ENCODE assay signal across 13 cellular contexts in genomic region chr20:63554361-63555278, GRCh38. TPM values are rescaled to one million over a fixed set of nuclear protein-coding genes. Genes with fewer than 3 reads are reported as not detected.
DNase-seq lines count a peak whose midpoint lies in the region; ATAC-seq and TF ChIP-seq lines count a peak whose summit lies in the region.
"Had no signal": no experiment of that assay in that cellular context is flagged by ENCODE, and none has a peak within 500 bp of the region (broad histone marks: within the 10 kb centered on the region; RNA-seq: fewer than 3 reads in every experiment).

No MANE protein-coding gene starts in this region.

- H3K36me3 ChIP-seq in Peyer's patch = peaks cover 0 to 6% (median 0%) of the 10 kb centered on the region in 3 donors

- TF ChIP-seq POLR2A in Peyer's patch (IDR thresholded peaks at IDR 0.05) = no peak

- CTCF ChIA-PET in activated CD8-positive, alpha-beta memory T cell treated with anti-CD3 and anti-CD28 coated beads, Interleukin-2, amount 10 ng/mL, durations not matched to agents 7 days and 5 days (lab: Charles Lee) = interaction anchor here (0.9 to 1.5 kb wide), 4 partner anchors 8 to 310 kb away, joined by 3 to 4 read pairs (median 4); partner anchors contain the start of genes RTEL1 and TPD52L2

- peak overlapping the region in 2 of 4 donors; percentile 61 to 71 for H3K27ac ChIP-seq in Peyer's patch

- no peaks in the 10 kb centered on the region for H3K9me3 Mint-ChIP-seq in activated CD8-positive, alpha-beta memory T cell treated with anti-CD3 and anti-CD28 coated beads, Interleukin-2, amount 10 ng/mL, durations not matched to agents 7 days and 5 days (ENCODE audit: low read depth)
- H3K9me3 Mint-ChIP-seq in stimulated activated naive B cell treated with anti-CD40 and anti-IgM and Interleukin-4, amounts not matched to agents 10 μg/mL and 1 μg/mL and 100 μg/mL, for 72 hours = peaks cover 0 to 1% of the 10 kb centered on the region in 2 donors
- H3K9me3 Mint-ChIP-seq: HFFc6 had no signal

- no peaks in the 10 kb centered on the region for H3K27me3 ChIP-seq in Peyer's patch

- ATAC-seq in activated CD8-positive, alpha-beta memory T cell treated with anti-CD3 and anti-CD28 coated beads, Interleukin-2, amount 10 ng/mL, durations not matched to agents 7 days and 5 days = no peak
- peak; percentile 33 to 52 for ATAC-seq in stimulated activated naive B cell treated with anti-CD40 and anti-IgM and Interleukin-4, amounts not matched to agents 10 μg/mL and 1 μg/mL and 100 μg/mL, for 72 hours (replicated peaks)

- peaks cover 14% of the 10 kb centered on the region for H3K4me1 Mint-ChIP-seq in activated CD8-positive, alpha-beta memory T cell treated with anti-CD3 and anti-CD28 coated beads, Interleukin-2, amount 10 ng/mL, durations not matched to agents 7 days and 5 days
- peaks cover 26 to 46% of the 10 kb centered on the region in 2 donors for H3K4me1 Mint-ChIP-seq in stimulated activated naive B cell treated with anti-CD40 and anti-IgM and Interleukin-4, amounts not matched to agents 10 μg/mL and 1 μg/mL and 100 μg/mL, for 72 hours

- H3K4me1 ChIP-seq in Peyer's patch = peaks cover 0 to 27% (median 18%) of the 10 kb centered on the region in 4 donors

- peak overlapping the region; percentile 44 to 60 (median 54) for H3K4me3 ChIP-seq in Peyer's patch

- H3K4me3 Mint-ChIP-seq in activated CD8-positive, alpha-beta memory T cell treated with anti-CD3 and anti-CD28 coated beads, Interleukin-2, amount 10 ng/mL, durations not matched to agents 7 days and 5 days = peak overlapping the region; percentile 26
- H3K4me3 Mint-ChIP-seq in stimulated activated naive B cell treated with anti-CD40 and anti-IgM and Interleukin-4, amounts not matched to agents 10 μg/mL and 1 μg/mL and 100 μg/mL, for 72 hours = peak overlapping the region; percentile 74 to 87
- H3K4me3 Mint-ChIP-seq: HFFc6 had no signal

- peaks cover 15% of the 10 kb centered on the region for H3K27me3 Mint-ChIP-seq in activated CD8-positive, alpha-beta memory T cell treated with anti-CD3 and anti-CD28 coated beads, Interleukin-2, amount 10 ng/mL, durations not matched to agents 7 days and 5 days
- peaks cover 4 to 8% of the 10 kb centered on the region in 2 donors for H3K27me3 Mint-ChIP-seq in stimulated activated naive B cell treated with anti-CD40 and anti-IgM and Interleukin-4, amounts not matched to agents 10 μg/mL and 1 μg/mL and 100 μg/mL, for 72 hours

- no peak overlapping the region for H3K27ac Mint-ChIP-seq in activated CD8-positive, alpha-beta memory T cell treated with anti-CD3 and anti-CD28 coated beads, Interleukin-2, amount 10 ng/mL, durations not matched to agents 7 days and 5 days
- H3K27ac Mint-ChIP-seq in stimulated activated naive B cell treated with anti-CD40 and anti-IgM and Interleukin-4, amounts not matched to agents 10 μg/mL and 1 μg/mL and 100 μg/mL, for 72 hours = peak overlapping the region; percentile 90
- H3K27ac Mint-ChIP-seq: HFFc6 had no signal

- no peaks in the 10 kb centered on the region for H3K9me3 ChIP-seq in Peyer's patch

- TF ChIP-seq CTCF in Peyer's patch (IDR thresholded peaks at IDR 0.05) = no peak

- peaks cover 10% of the 10 kb centered on the region for H3K36me3 Mint-ChIP-seq in activated CD8-positive, alpha-beta memory T cell treated with anti-CD3 and anti-CD28 coated beads, Interleukin-2, amount 10 ng/mL, durations not matched to agents 7 days and 5 days
- H3K36me3 Mint-ChIP-seq in stimulated activated naive B cell treated with anti-CD40 and anti-IgM and Interleukin-4, amounts not matched to agents 10 μg/mL and 1 μg/mL and 100 μg/mL, for 72 hours = peaks cover 9 to 16% of the 10 kb centered on the region in 2 donors

- no peak for DNase-seq in activated CD8-positive, alpha-beta memory T cell treated with anti-CD3 and anti-CD28 coated beads, Interleukin-2, amount 10 ng/mL, durations not matched to agents 7 days and 5 days
- no peak for DNase-seq in activated CD8-positive, alpha-beta memory T cell treated with anti-CD3 and anti-CD28 coated beads, Interleukin-2, amount 50 U/mL, for 4 hours
- peak in 1 of 3 donors; percentile 54 for DNase-seq in Peyer's patch
- peak; percentile 55 for DNase-seq in germinal center (ENCODE audit: low spot score)
- peak; percentile 54 for DNase-seq in stimulated activated naive B cell treated with anti-CD40 and anti-IgM and Interleukin-4, amounts not matched to agents 10 μg/mL and 1 μg/mL and 100 μg/mL, for 72 hours
- DNase-seq in NCI-H526 treated with DMSO at 0.1 percent for 48 hours (lab: John Stamatoyannopoulos, UW) = no peak
- no peak for DNase-seq in effector CD8-positive, alpha-beta T cell (lab: John Stamatoyannopoulos, UW)
- DNase-seq in kidney tubule cell (ENCODE audit: low spot score) = no peak
- DNase-seq: activated effector memory CD4-positive, alpha-beta T cell treated with Interleukin-2 at 50 U/mL for 16 hours; Calu3; HFFc6; NCI-H446 treated with DMSO at 0.1 percent for 48 hours had no signal

RNA-seq across cellular contexts. Expression of gene FNDC11, which starts 0.7 kb away (rescaled TPM):
- total RNA-seq in activated CD8-positive, alpha-beta memory T cell treated with anti-CD3 and anti-CD28 coated beads, Interleukin-2, amount 10 ng/mL, durations not matched to agents 7 days and 5 days = under 1 TPM; 0.14 to 0.35 TPM
- under 1 TPM in 1 of 4 donors, not detected in 3; 0.67 TPM for total RNA-seq in Peyer's patch
- total RNA-seq: Calu3, HFFc6 had no signal

RNA-seq across cellular contexts. Expression of gene SRMS, which starts 7.1 kb away (rescaled TPM):
- not detected for total RNA-seq in activated CD8-positive, alpha-beta memory T cell treated with anti-CD3 and anti-CD28 coated beads, Interleukin-2, amount 10 ng/mL, durations not matched to agents 7 days and 5 days
- total RNA-seq in Peyer's patch = not detected
- total RNA-seq: Calu3, HFFc6, liver had no signal

RNA-seq across cellular contexts. Expression of gene PTK6, which starts 17.4 kb away (rescaled TPM):
- total RNA-seq in activated CD8-positive, alpha-beta memory T cell treated with anti-CD3 and anti-CD28 coated beads, Interleukin-2, amount 10 ng/mL, durations not matched to agents 7 days and 5 days = under 1 TPM; 0.21 to 0.53 TPM
- 100 to 1,000 TPM in 1 of 4 donors, 10 to 100 TPM in 2, 1 to 10 TPM in 1; 8.3 to 109 (median 84.5) TPM for total RNA-seq in Peyer's patch

RNA-seq across cellular contexts. Expression of gene HELZ2, which starts 19.4 kb away (rescaled TPM):
- total RNA-seq in activated CD8-positive, alpha-beta memory T cell treated with anti-CD3 and anti-CD28 coated beads, Interleukin-2, amount 10 ng/mL, durations not matched to agents 7 days and 5 days = 100 to 1,000 TPM; 139 to 285 TPM
- total RNA-seq in Peyer's patch = 10 to 100 TPM; 32.2 to 42.0 (median 38.4) TPM

RNA-seq across cellular contexts. Expression of gene PPDPF, which starts 34.1 kb away (rescaled TPM):
- 100 to 1,000 TPM; 138 to 237 TPM for total RNA-seq in activated CD8-positive, alpha-beta memory T cell treated with anti-CD3 and anti-CD28 coated beads, Interleukin-2, amount 10 ng/mL, durations not matched to agents 7 days and 5 days
- 100 to 1,000 TPM in 3 of 4 donors, 10 to 100 TPM in 1; 94.1 to 435 (median 193) TPM for total RNA-seq in Peyer's patch

Comparison
In these comparisons a context has a peak if more than half of its experiments do, and no peak if none do; other contexts are left out.
1. DNase-seq: peak in germinal center (single experiment) and stimulated activated naive B cell treated with anti-CD40 and anti-IgM and Interleukin-4, amounts not matched to agents 10 μg/mL and 1 μg/mL and 100 μg/mL, for 72 hours (single experiment); none in activated CD8-positive, alpha-beta memory T cell treated with anti-CD3 and anti-CD28 coated beads, Interleukin-2, amount 10 ng/mL, durations not matched to agents 7 days and 5 days (single experiment), activated CD8-positive, alpha-beta memory T cell treated with anti-CD3 and anti-CD28 coated beads, Interleukin-2, amount 50 U/mL, for 4 hours (single experiment), NCI-H526 treated with DMSO at 0.1 percent for 48 hours (single experiment), effector CD8-positive, alpha-beta T cell (single experiment) and kidney tubule cell (single experiment).
2. RNA of gene PTK6, which starts 17.4 kb away (total RNA-seq): 8.3 to 109 TPM in Peyer's patch; 0.21 to 0.53 TPM in activated CD8-positive, alpha-beta memory T cell treated with anti-CD3 and anti-CD28 coated beads, Interleukin-2, amount 10 ng/mL, durations not matched to agents 7 days and 5 days; every median in the first group is over 4 times any median in the second.